Comparison of ENCODE assay signal across 1 cellular context in genomic region chr9:81634915-81635516, GRCh38.
TF ChIP-seq lines count a peak whose summit lies in the region.

No MANE protein-coding gene starts in this region.

TF ChIP-seq in WTC11, 78 proteins besides CTCF, POLR2A, EP300 and RAD21 (continued from another document):
- TF ChIP-seq ARID4B (CRISPR knock-in tag; IDR thresholded peaks at IDR 0.05; ENCODE audit: borderline replicate concordance) (no peak), ZNF121 (CRISPR knock-in tag; IDR thresholded peaks at IDR 0.05) (no peak)
- TF ChIP-seq, protein P1, sequence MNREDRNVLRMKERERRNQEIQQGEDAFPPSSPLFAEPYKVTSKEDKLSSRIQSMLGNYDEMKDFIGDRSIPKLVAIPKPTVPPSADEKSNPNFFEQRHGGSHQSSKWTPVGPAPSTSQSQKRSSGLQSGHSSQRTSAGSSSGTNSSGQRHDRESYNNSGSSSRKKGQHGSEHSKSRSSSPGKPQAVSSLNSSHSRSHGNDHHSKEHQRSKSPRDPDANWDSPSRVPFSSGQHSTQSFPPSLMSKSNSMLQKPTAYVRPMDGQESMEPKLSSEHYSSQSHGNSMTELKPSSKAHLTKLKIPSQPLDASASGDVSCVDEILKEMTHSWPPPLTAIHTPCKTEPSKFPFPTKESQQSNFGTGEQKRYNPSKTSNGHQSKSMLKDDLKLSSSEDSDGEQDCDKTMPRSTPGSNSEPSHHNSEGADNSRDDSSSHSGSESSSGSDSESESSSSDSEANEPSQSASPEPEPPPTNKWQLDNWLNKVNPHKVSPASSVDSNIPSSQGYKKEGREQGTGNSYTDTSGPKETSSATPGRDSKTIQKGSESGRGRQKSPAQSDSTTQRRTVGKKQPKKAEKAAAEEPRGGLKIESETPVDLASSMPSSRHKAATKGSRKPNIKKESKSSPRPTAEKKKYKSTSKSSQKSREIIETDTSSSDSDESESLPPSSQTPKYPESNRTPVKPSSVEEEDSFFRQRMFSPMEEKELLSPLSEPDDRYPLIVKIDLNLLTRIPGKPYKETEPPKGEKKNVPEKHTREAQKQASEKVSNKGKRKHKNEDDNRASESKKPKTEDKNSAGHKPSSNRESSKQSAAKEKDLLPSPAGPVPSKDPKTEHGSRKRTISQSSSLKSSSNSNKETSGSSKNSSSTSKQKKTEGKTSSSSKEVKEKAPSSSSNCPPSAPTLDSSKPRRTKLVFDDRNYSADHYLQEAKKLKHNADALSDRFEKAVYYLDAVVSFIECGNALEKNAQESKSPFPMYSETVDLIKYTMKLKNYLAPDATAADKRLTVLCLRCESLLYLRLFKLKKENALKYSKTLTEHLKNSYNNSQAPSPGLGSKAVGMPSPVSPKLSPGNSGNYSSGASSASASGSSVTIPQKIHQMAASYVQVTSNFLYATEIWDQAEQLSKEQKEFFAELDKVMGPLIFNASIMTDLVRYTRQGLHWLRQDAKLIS (CRISPR knock-in tag; IDR thresholded peaks at IDR 0.05; ENCODE audit: borderline replicate concordance), result no peak
